ENCODE assay signal across 8 cellular contexts in the genomic region with DNA sequence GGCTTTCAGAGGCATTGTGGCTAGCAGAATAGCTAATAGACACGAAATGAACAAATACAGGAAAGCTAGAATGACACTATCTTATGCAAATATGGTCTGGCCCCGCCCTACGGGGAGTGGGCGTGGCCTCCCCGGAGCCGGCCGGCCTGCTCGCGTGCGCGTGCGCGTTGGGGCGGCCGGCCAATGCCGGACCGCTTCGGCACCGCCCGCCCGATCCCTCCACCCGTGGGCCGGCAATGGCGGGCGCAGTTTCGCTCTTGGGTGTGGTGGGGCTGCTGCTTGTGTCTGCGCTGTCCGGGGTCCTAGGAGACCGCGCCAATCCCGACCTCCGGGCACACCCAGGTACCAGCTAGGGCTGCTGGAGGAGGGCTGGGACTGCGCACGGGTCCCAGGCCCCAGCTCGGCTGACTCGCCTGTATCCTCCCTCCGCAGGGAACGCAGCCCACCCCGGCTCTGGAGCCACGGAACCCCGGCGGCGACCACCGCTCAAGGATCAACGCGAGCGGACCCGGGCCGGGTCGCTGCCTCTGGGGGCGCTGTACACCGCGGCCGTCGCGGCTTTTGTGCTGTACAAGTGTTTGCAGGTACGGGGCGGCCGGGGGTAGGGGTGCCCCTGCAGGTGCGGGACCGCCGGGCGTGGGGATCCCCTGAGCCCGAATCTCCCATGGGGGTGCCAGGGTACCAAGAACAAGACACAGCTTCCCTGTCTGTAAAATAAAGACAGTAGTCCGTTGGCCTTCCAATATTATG. TPM values are rescaled to one million over a fixed set of nuclear protein-coding genes. Genes with fewer than 3 reads are reported as not detected.
DNase-seq lines count a peak whose midpoint lies in the region; ATAC-seq and TF ChIP-seq lines count a peak whose summit lies in the region.

A gene with protein sequence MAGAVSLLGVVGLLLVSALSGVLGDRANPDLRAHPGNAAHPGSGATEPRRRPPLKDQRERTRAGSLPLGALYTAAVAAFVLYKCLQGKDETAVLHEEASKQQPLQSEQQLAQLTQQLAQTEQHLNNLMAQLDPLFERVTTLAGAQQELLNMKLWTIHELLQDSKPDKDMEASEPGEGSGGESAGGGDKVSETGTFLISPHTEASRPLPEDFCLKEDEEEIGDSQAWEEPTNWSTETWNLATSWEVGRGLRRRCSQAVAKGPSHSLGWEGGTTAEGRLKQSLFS (plus strand): TSS at position 149 of the 750 bp plus-strand sequence. CDS start 88 bp downstream, at position 237.

- peaks cover 34% of the 10 kb centered on the region for H3K36me3 ChIP-seq in HUES48 (ENCODE audit: control insufficient read depth, insufficient read depth, low read length)
- H3K36me3 ChIP-seq in OCI-LY3 (replicated peaks; ENCODE audit: low read depth, low read length): peaks cover 29% of the 10 kb centered on the region

- H3K9me3 ChIP-seq in HUES48 (ENCODE audit: control insufficient read depth, insufficient read depth, low read length): no peaks in the 10 kb centered on the region
- H3K9me3 ChIP-seq in OCI-LY3 (ENCODE audit: insufficient read depth, low read length): no peaks in the 10 kb centered on the region
- H3K9me3 ChIP-seq in mononuclear cell (ENCODE audit: low read depth, low read length): no peaks in the 10 kb centered on the region

- H3K27ac ChIP-seq in HUES48 (ENCODE audit: low read depth, low read length): peak within 1 kb of the TSS; percentile 99
- peak within 1 kb of the TSS; percentile 77 for H3K27ac ChIP-seq in OCI-LY3 (ENCODE audit: low read length)

- peak within 1 kb of the TSS; percentile 64; the same call in 1 of the 2 replicates for H2AFZ ChIP-seq in OCI-LY3 (ENCODE audit: low read depth, low read length)

- peak; percentile 58 for ATAC-seq in GM21381 (IDR thresholded peaks at IDR 0.05; ENCODE audit: unreplicated experiment)

- H3K79me2 ChIP-seq in OCI-LY3 (ENCODE audit: low read length): peaks cover 11% of the 10 kb centered on the region

- no peaks in the 10 kb centered on the region for H4K20me1 ChIP-seq in OCI-LY3 (ENCODE audit: insufficient read depth, low read length)

- DNase-seq in Caki2 (ENCODE audit: low read depth) (peak; percentile 79), activated T-cell treated with anti-CD3 and anti-CD28 coated beads for 1 hour (ENCODE audit: low read depth) (peak; percentile 78), epidermal melanocyte (ENCODE audit: insufficient read length, low spot score) (peak; percentile 83)
- DNase-seq in stimulated activated CD8-positive, alpha-beta memory T cell treated with anti-CD3 and anti-CD28 coated beads, Interleukin-4, amount 100 ng/mL, for 24 hours (ENCODE audit: low read depth): peak; percentile 73

- H3K4me1 ChIP-seq in HUES48 (ENCODE audit: control insufficient read depth, insufficient read depth, low read length) (peaks cover 10% of the 10 kb centered on the region), OCI-LY3 (ENCODE audit: low read length) (peaks cover 14% of the 10 kb centered on the region), mononuclear cell (ENCODE audit: insufficient read depth, low read length) (peaks cover 64% of the 10 kb centered on the region)

- H3K4me3 ChIP-seq in HUES48 (ENCODE audit: low read depth, low read length): peak within 1 kb of the TSS; percentile 92
- H3K4me3 ChIP-seq in OCI-LY3 (ENCODE audit: low read length): peak within 1 kb of the TSS; percentile 83
- H3K4me3 ChIP-seq in mononuclear cell (ENCODE audit: low read length): peak within 1 kb of the TSS; percentile 87

- peak; percentile 56 for TF ChIP-seq CTCF in OCI-LY3 (IDR thresholded peaks at IDR 0.05; ENCODE audit: low read depth, low read length)

- H3K27me3 ChIP-seq in HUES48 (ENCODE audit: control insufficient read depth, insufficient read depth, low read length) (0 out of 2 replicates have a peak, but pooled peaks cover 8% of the 10 kb centered on the region), OCI-LY3 (ENCODE audit: low read depth, low read length) (no peaks in the 10 kb centered on the region), mononuclear cell (ENCODE audit: insufficient read depth, low read length) (no peaks in the 10 kb centered on the region)

- in situ Hi-C loops in Caki2 (cut with HindIII; ENCODE audit: low pct_unique_long_range_greater_than_20kb, low sequenced_read_pairs): no loop called here

- H3K4me2 ChIP-seq in OCI-LY3 (ENCODE audit: low read length): peak within 1 kb of the TSS; percentile 98

- H3K9ac ChIP-seq in HUES48 (ENCODE audit: low read depth, low read length) (peak within 1 kb of the TSS; percentile 97), OCI-LY3 (ENCODE audit: low read length) (peak within 1 kb of the TSS; percentile 90)

RNA-seq across cellular contexts. Expression of the gene that starts here (rescaled TPM):
- total RNA-seq in Caki2 (2014; rRNA removed; shearing (Covaris generic); ENCODE audit: low replicate concordance): 3.5 and 19.6 TPM in 2 replicates
- total RNA-seq in mononuclear cell: 6.9 TPM

Comparison
In these comparisons a context has a peak if more than half of its experiments do, and no peak if none do; other contexts are left out.
1. Peak in every context shown above with its lines: DNase-seq, ATAC-seq, H3K4me3 ChIP-seq and H3K27ac ChIP-seq.